Comparison of ENCODE assay signal across 15 cellular contexts in the genomic region with DNA sequence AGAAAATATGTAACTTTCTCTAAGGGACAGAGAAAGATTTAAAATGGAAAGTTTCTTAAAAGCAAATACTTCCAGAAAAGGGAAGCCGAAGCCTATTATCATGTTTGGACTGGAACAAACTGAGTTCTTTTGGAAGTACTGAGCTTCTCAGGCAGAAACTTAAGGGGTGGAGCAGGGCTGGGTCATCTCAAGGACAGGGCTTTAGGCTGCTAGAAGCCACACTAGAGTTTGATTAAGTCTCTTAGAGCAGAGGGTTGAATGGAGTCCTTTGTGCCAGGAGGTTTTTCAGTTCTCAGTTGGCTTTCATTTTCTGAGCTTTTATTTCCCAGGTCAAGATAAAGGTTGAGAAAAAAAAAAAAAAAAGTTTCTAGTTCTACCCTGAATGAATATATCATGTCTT.
DNase-seq lines count a peak whose midpoint lies in the region; TF ChIP-seq lines count a peak whose summit lies in the region.
"Had no signal": no experiment of that assay in that cellular context is flagged by ENCODE, and none has a peak within 500 bp of the region (broad histone marks: within the 10 kb centered on the region; RNA-seq: fewer than 3 reads in every experiment).

No MANE protein-coding gene starts in this region.

- POLR2A ChIA-PET in PC-9 (lab: Charles Lee; ENCODE audit: unreplicated experiment): no interaction called here

- no TSS peak for BruUV-seq in PC-9 (replicated peaks; lab: Mats Ljungman, UMichigan)

- H3K27ac ChIP-seq in tibial artery (peak overlapping the region; percentile 3 to 7), breast epithelium (no peak overlapping the region), PC-9 (no peak overlapping the region)
- H3K27ac ChIP-seq: SJSA1 had no signal

- H3K9me2 ChIP-seq in PC-9 (ENCODE audit: insufficient read depth): no peaks in the 10 kb centered on the region

- H3F3A ChIP-seq in PC-9 (ENCODE audit: insufficient read depth, low read depth): no peaks in the 10 kb centered on the region

- H3K4me1 ChIP-seq in tibial artery (peaks cover 0 to 11% (median 0%) of the 10 kb centered on the region in 4 donors), breast epithelium (no peaks in the 10 kb centered on the region), PC-9 (replicated peaks; ENCODE audit: insufficient read depth) (no peaks in the 10 kb centered on the region)
- H3K4me1 ChIP-seq: HAP-1, SJSA1 had no signal

- no peaks in the 10 kb centered on the region for H3K9me3 ChIP-seq in tibial artery
- peaks cover 0 to 6% of the 10 kb centered on the region in 2 donors for H3K9me3 ChIP-seq in breast epithelium
- H3K9me3 ChIP-seq in PC-9 (ENCODE audit: insufficient read depth, low read depth): no peaks in the 10 kb centered on the region; the same call in 1 of the 2 replicates
- H3K9me3 ChIP-seq: HAP-1 had no signal

- H3K36me3 ChIP-seq in tibial artery: no peaks in the 10 kb centered on the region
- H3K36me3 ChIP-seq in breast epithelium: no peaks in the 10 kb centered on the region
- no peaks in the 10 kb centered on the region for H3K36me3 ChIP-seq in PC-9 (ENCODE audit: low read depth)
- H3K36me3 ChIP-seq: HAP-1, SJSA1 had no signal

- no peaks in the 10 kb centered on the region for H3K27me3 ChIP-seq in tibial artery
- no peaks in the 10 kb centered on the region for H3K27me3 ChIP-seq in breast epithelium
- H3K27me3 ChIP-seq in PC-9 (ENCODE audit: insufficient read depth, low read depth): no peaks in the 10 kb centered on the region
- H3K27me3 ChIP-seq: SJSA1 had no signal

- no peaks in the 10 kb centered on the region for H4K20me1 ChIP-seq in PC-9 (ENCODE audit: insufficient read depth)

- DNase-seq in HT1080 (ENCODE audit: low read depth) (peak; percentile 5), RPMI7951 (ENCODE audit: low read depth) (peak; percentile 4), left kidney (ENCODE audit: low read depth, low spot score) (peak; percentile 3), tibial artery (no peak), hypothalamus (lab: John Stamatoyannopoulos, UW) (no peak), breast epithelium (ENCODE audit: low spot score in 2 of 2) (no peak), PC-9 (no peak)
- DNase-seq: AML-193, DMS79 treated with DMSO at 0.1 percent for 48 hours, Kasumi-1, NCI-H1092 treated with DMSO at 0.1 percent for 48 hours, NCI-H146, NCI-H2029 treated with DMSO at 0.1 percent for 48 hours had no signal

- no peak overlapping the region for H3K4me2 ChIP-seq in PC-9

- TF ChIP-seq POLR2A in breast epithelium (IDR thresholded peaks at IDR 0.05): no peak

- CTCF ChIA-PET in PC-9 (lab: Charles Lee): no interaction called here

- H3K4me3 ChIP-seq in tibial artery (no peak overlapping the region), breast epithelium (no peak overlapping the region), PC-9 (no peak overlapping the region)
- H3K4me3 ChIP-seq: HAP-1, SJSA1 had no signal

- H2AFZ ChIP-seq in PC-9: no peak overlapping the region

- TF ChIP-seq CTCF in tibial artery (IDR thresholded peaks at IDR 0.05) (no peak), breast epithelium (IDR thresholded peaks at IDR 0.05) (no peak), PC-9 (conservative IDR thresholded peaks at IDR 0.05) (no peak)

- intact Hi-C loops in tibial artery (cut with DNase I; ENCODE audit: low total_unique reads): no loop called here
- intact Hi-C loops in breast epithelium (cut with DNase I; ENCODE audit: low total_unique reads): no loop called here
- intact Hi-C loops in PC-9 (cut with micrococcal nuclease; ENCODE audit: unreplicated experiment): no loop called here

- no peaks in the 10 kb centered on the region for H3K79me2 ChIP-seq in PC-9 (ENCODE audit: low read depth)

Comparison
In these comparisons a context has a peak if more than half of its experiments do, and no peak if none do; other contexts are left out.
1. DNase-seq: peak in HT1080 (single experiment), RPMI7951 (single experiment) and left kidney (single experiment); none in tibial artery (0 of 2), hypothalamus (0 of 51), breast epithelium (0 of 2) and PC-9 (0 of 2).
2. H3K27ac ChIP-seq: peak in tibial artery (2 of 2); none in breast epithelium (0 of 2) and PC-9 (single experiment).